ENCODE assay signal across 10 cellular contexts in the genomic region with DNA sequence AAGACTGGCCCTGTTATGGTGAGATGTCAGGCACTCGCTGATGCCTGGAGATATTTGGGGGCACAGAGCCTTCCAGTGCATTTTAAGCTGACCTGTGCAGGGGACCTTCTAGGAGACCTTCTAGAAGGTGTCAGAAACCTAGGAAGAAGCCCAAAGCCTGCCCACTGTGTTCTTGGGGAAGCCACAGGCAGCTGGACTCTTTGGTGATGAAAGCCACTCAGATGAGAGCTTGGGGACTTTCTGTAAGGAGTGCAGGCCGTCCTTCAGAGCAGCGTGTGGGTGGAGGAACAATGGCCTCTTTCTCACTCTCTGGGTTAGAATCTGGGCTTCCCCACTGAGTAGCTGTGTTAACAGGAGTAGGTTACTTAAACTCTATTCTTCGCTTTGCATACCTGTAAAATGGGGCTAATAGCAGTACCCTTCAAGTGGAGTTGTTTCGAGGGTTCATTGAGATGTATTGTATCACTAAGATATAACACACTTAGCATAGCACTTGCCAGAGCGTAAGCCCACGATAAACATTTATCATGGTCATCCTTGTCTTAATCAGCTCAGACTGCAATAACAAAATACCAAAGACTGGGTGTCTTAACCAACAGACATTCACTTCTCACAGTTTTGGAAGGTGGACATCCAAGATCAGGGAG.
A peak's percentile ranks its signal among the peaks of the same experiment; 100 is the strongest.
DNase-seq lines count a peak whose midpoint lies in the region; ATAC-seq and TF ChIP-seq lines count a peak whose summit lies in the region.
"Had no signal": no experiment of that assay in that cellular context is flagged by ENCODE, and none has a peak within 500 bp of the region (broad histone marks: within the 10 kb centered on the region; RNA-seq: fewer than 3 reads in every experiment).

No MANE protein-coding gene starts in this region.

- H3K9ac ChIP-seq in colonic mucosa (ENCODE audit: low read depth in 2 of 2, low read length in 2 of 2), result no peak overlapping the region

- no peak overlapping the region for H3K4me3 ChIP-seq in GM12864 (ENCODE audit: low read depth, low read length)
- no peak overlapping the region for H3K4me3 ChIP-seq in colonic mucosa
- no peak overlapping the region for H3K4me3 ChIP-seq in prostate gland
- H3K4me3 ChIP-seq in SJCRH30, result no peak overlapping the region
- H3K4me3 ChIP-seq: GM23338, ovary had no signal

- WGBS in prostate gland, result 84% methylated on average over 7 of the region's 7 CpGs

- no peak for TF ChIP-seq CTCF in GM12864 (IDR thresholded peaks at IDR 0.05; ENCODE audit: low read depth, low read length, missing control alignments)
- no peak for TF ChIP-seq CTCF in colonic mucosa (IDR thresholded peaks at IDR 0.05)
- no peak for TF ChIP-seq CTCF in prostate gland (IDR thresholded peaks at IDR 0.05)

- DNase-seq in GM12864 (ENCODE audit: low read depth) (peak; percentile 47), GM19240 (ENCODE audit: insufficient read length, low spot score) (peak; percentile 30), HPDE6-E6E7 (ENCODE audit: extremely low spot score) (no peak), colonic mucosa (no peak), prostate gland (ENCODE audit: low spot score) (no peak), SJCRH30 (no peak)
- DNase-seq: ovary had no signal

- no peaks in the 10 kb centered on the region for H3K36me3 ChIP-seq in colonic mucosa
- H3K36me3 ChIP-seq in prostate gland, result no peaks in the 10 kb centered on the region
- no peaks in the 10 kb centered on the region for H3K36me3 ChIP-seq in SJCRH30
- H3K36me3 ChIP-seq: ovary had no signal

- ATAC-seq in HG02759 (IDR thresholded peaks at IDR 0.05; ENCODE audit: unreplicated experiment), result peak; percentile 74
- ATAC-seq in HG03460 (IDR thresholded peaks at IDR 0.05; ENCODE audit: unreplicated experiment), result peak; percentile 61
- ATAC-seq: GM23338 had no signal

- no peaks in the 10 kb centered on the region for H3K27me3 ChIP-seq in colonic mucosa
- H3K27me3 ChIP-seq in prostate gland (replicated peaks; ENCODE audit: insufficient read depth), result no peaks in the 10 kb centered on the region
- no peaks in the 10 kb centered on the region for H3K27me3 ChIP-seq in SJCRH30
- H3K27me3 ChIP-seq: ovary had no signal

- intact Hi-C loops in colonic mucosa (cut with DNase I), result no loop called here
- intact Hi-C loops in prostate gland (cut with DNase I), result no loop called here

- H3K9me3 ChIP-seq in colonic mucosa, result no peaks in the 10 kb centered on the region
- no peaks in the 10 kb centered on the region for H3K9me3 ChIP-seq in prostate gland
- H3K9me3 ChIP-seq in SJCRH30 (replicated peaks), result no peaks in the 10 kb centered on the region
- H3K9me3 ChIP-seq: ovary had no signal

- no peak for TF ChIP-seq POLR2A in prostate gland (IDR thresholded peaks at IDR 0.05)

- no peak overlapping the region for H3K27ac ChIP-seq in colonic mucosa
- no peak overlapping the region for H3K27ac ChIP-seq in prostate gland
- H3K27ac ChIP-seq in SJCRH30, result no peak overlapping the region
- H3K27ac ChIP-seq: ovary had no signal

- no peaks in the 10 kb centered on the region for H3K4me1 ChIP-seq in colonic mucosa
- no peaks in the 10 kb centered on the region for H3K4me1 ChIP-seq in prostate gland (replicated peaks)
- H3K4me1 ChIP-seq in SJCRH30, result no peaks in the 10 kb centered on the region

Comparison
In these comparisons a context has a peak if more than half of its experiments do, and no peak if none do; other contexts are left out.
1. DNase-seq: peak in GM12864 (single experiment) and GM19240 (single experiment); none in HPDE6-E6E7 (single experiment), colonic mucosa (single experiment), prostate gland (single experiment) and SJCRH30 (0 of 2).